Comparison of ENCODE assay signal across 22 cellular contexts in genomic region chr11:69167916-69168691, GRCh38. TPM values are rescaled to one million over a fixed set of nuclear protein-coding genes. Genes with fewer than 3 reads are reported as not detected.
DNase-seq lines count a peak whose midpoint lies in the region; ATAC-seq lines count a peak whose summit lies in the region.
"Had no signal": no experiment of that assay in that cellular context is flagged by ENCODE, and none has a peak within 500 bp of the region (broad histone marks: within the 10 kb centered on the region; RNA-seq: fewer than 3 reads in every experiment).

No MANE protein-coding gene starts in this region.

- no peaks in the 10 kb centered on the region for H3K27me3 ChIP-seq in stomach smooth muscle (ENCODE audit: control insufficient read depth in 1 of 2, insufficient read depth in 2 of 2, low read length in 2 of 2)
- H3K27me3 ChIP-seq: BLaER1, hepatocyte had no signal

- peak overlapping the region; percentile 82 for H3K27ac ChIP-seq in stomach smooth muscle (ENCODE audit: low read length)
- H3K27ac ChIP-seq: BLaER1, hepatocyte had no signal

- H3K4me3 Mint-ChIP-seq in activated T-helper 17 cell treated with anti-CD3 and anti-CD28 coated beads, Interleukin-2, amount 50 U/mL, for 72 hours = no peak overlapping the region
- H3K4me3 Mint-ChIP-seq: effector memory CD8-positive, alpha-beta T cell; nephron had no signal

- peak overlapping the region; percentile 83 for H3K27ac Mint-ChIP-seq in activated T-helper 17 cell treated with anti-CD3 and anti-CD28 coated beads, Interleukin-2, amount 50 U/mL, for 72 hours
- H3K27ac Mint-ChIP-seq: effector memory CD8-positive, alpha-beta T cell; IgD-negative memory B cell; nephron; progenitor cell of endocrine pancreas had no signal

- peak; percentile 48 for DNase-seq in activated effector memory CD4-positive, alpha-beta T cell treated with anti-CD3 and anti-CD28 coated beads, Interleukin-2, amount 50 U/mL, for 16 hours
- DNase-seq in activated effector memory CD4-positive, alpha-beta T cell treated with Interleukin-2 at 50 U/mL for 16 hours = no peak
- DNase-seq in iris pigment epithelial cell (ENCODE audit: low read depth) (peak; percentile 50), Right ventricle myocardium inferior (ENCODE audit: missing footprints) (no peak)
- DNase-seq: activated CD4-positive, alpha-beta T cell treated with anti-CD3 and anti-CD28 coated beads, Interleukin-2, amount 50 U/mL, for 1 hour; activated naive CD4-positive, alpha-beta T cell treated with Interleukin-2 at 50 U/mL for 16 hours; anterior cingulate cortex; cerebellar nuclear complex; effector memory CD8-positive, alpha-beta T cell; GDM1; HCEC 1CT; midbrain; NCI-H187 had no signal

- H3K36me3 Mint-ChIP-seq in activated T-helper 17 cell treated with anti-CD3 and anti-CD28 coated beads, Interleukin-2, amount 50 U/mL, for 72 hours (ENCODE audit: low read depth) = no peaks in the 10 kb centered on the region

- H3K4me3 ChIP-seq in stomach smooth muscle (ENCODE audit: low read length in 2 of 2) = peak overlapping the region; percentile 29 to 64
- H3K4me3 ChIP-seq: BLaER1, hepatocyte had no signal

- peaks cover 4 to 6% of the 10 kb centered on the region in 2 donors for H3K9me3 ChIP-seq in stomach smooth muscle (ENCODE audit: control insufficient read depth in 2 of 2, low read length in 2 of 2)

- H3K9me3 Mint-ChIP-seq in activated T-helper 17 cell treated with anti-CD3 and anti-CD28 coated beads, Interleukin-2, amount 50 U/mL, for 72 hours = peaks cover 2% of the 10 kb centered on the region

- intact Hi-C loops in Right ventricle myocardium inferior (cut with DNase I) = no loop called here

- no peak for ATAC-seq in activated T-helper 17 cell treated with anti-CD3 and anti-CD28 coated beads, Interleukin-2, amount 50 U/mL, for 72 hours (replicated peaks)
- ATAC-seq in Right ventricle myocardium inferior (no peak), GM21515 (IDR thresholded peaks at IDR 0.05; ENCODE audit: unreplicated experiment) (no peak), GM18517 (IDR thresholded peaks at IDR 0.05; ENCODE audit: unreplicated experiment) (no peak)
- ATAC-seq: effector memory CD8-positive, alpha-beta T cell had no signal

- H3K4me1 ChIP-seq in stomach smooth muscle (ENCODE audit: control insufficient read depth, insufficient read depth, low read length) = peaks cover 19% of the 10 kb centered on the region

- H3K4me1 Mint-ChIP-seq in activated T-helper 17 cell treated with anti-CD3 and anti-CD28 coated beads, Interleukin-2, amount 50 U/mL, for 72 hours = peaks cover 19% of the 10 kb centered on the region

- no peak overlapping the region for H3K9ac ChIP-seq in stomach smooth muscle (ENCODE audit: low read length in 2 of 2)
- H3K9ac ChIP-seq: BLaER1 had no signal

- H3K27me3 Mint-ChIP-seq in activated T-helper 17 cell treated with anti-CD3 and anti-CD28 coated beads, Interleukin-2, amount 50 U/mL, for 72 hours = peaks cover 17% of the 10 kb centered on the region

- H3K36me3 ChIP-seq in stomach smooth muscle (ENCODE audit: control insufficient read depth in 2 of 2, insufficient read depth in 2 of 2, low read length in 2 of 2) = peaks cover 0 to 2% of the 10 kb centered on the region in 2 donors
- H3K36me3 ChIP-seq: BLaER1 had no signal

RNA-seq across cellular contexts. Expression of gene SMIM38, which starts 12.4 kb away (rescaled TPM):
- total RNA-seq in activated T-helper 17 cell treated with anti-CD3 and anti-CD28 coated beads, Interleukin-2, amount 50 U/mL, for 72 hours = 1 to 10 TPM in 1 of 2 donors, under 1 TPM in 1; 0.26 to 4.7 TPM
- 0.11 TPM for total RNA-seq in Right ventricle myocardium inferior

Comparison
In these comparisons a context has a peak if more than half of its experiments do, and no peak if none do; other contexts are left out.
1. DNase-seq: peak in activated effector memory CD4-positive, alpha-beta T cell treated with anti-CD3 and anti-CD28 coated beads, Interleukin-2, amount 50 U/mL, for 16 hours (single experiment) and iris pigment epithelial cell (single experiment); none in activated effector memory CD4-positive, alpha-beta T cell treated with Interleukin-2 at 50 U/mL for 16 hours (single experiment) and Right ventricle myocardium inferior (single experiment).